ENCODE assay signal across 8 cellular contexts in the genomic region with DNA sequence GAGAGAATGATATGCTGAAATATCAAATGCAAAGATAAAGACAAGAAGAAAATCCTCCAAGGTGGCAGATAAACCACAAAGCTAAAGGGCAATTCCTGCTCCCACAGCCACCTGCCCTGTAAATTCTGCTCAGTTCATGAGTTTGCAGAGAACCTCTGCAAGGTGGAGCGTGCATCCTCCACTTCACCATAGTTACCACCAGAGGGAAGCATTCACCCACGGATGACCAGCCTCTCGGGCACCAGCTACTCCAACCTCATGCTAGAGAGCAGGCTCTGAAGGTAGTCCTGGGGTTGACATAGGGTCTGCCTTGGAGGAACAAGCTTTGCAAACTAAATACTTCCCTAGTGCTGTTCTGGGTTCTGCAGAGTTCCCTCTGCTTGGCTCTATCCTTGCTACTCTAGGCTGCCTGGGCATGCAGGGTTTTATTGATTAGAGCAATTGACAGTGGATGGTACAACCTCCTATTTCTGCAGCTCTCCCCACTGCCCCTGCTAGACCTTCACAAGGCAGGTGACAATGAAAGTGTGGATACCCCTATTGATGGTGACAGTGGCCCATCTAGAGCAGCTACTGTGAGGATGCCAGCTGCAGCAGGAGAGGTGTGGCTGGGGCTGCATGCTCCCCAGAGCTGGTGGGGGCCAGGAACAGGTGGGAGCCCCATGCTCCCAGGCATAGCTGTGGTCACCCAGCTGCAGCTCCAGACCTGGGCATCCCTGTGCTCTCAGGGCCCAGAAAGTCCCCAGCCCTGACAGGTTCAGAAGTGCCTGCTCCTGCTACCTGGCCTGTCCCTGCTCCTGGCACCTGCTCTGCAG. TPM values are rescaled to one million over a fixed set of nuclear protein-coding genes. Genes with fewer than 3 reads are reported as not detected.
DNase-seq lines count a peak whose midpoint lies in the region; ATAC-seq and TF ChIP-seq lines count a peak whose summit lies in the region.

No MANE protein-coding gene starts in this region.

- peaks cover 11% of the 10 kb centered on the region for H3K27me3 Mint-ChIP-seq in T-helper 17 cell

- no peaks in the 10 kb centered on the region for H3K9me3 ChIP-seq in T-helper 17 cell (ENCODE audit: control insufficient read depth, low read length, poor library complexity, severe bottlenecking)

- H3K36me3 Mint-ChIP-seq in T-helper 17 cell (ENCODE audit: low read depth) = no peaks in the 10 kb centered on the region

- H3K4me1 Mint-ChIP-seq in T-helper 17 cell = no peaks in the 10 kb centered on the region

- peak; percentile 83 for ATAC-seq in GM19397 (IDR thresholded peaks at IDR 0.05; ENCODE audit: unreplicated experiment)
- ATAC-seq in T-helper 17 cell = peak; percentile 95
- ATAC-seq in GM21360 (IDR thresholded peaks at IDR 0.05; ENCODE audit: unreplicated experiment) = no peak

- DNase-seq in Caki2 (ENCODE audit: low read depth) = peak; percentile 59
- peak; percentile 4 for DNase-seq in KG1 (lab: John Stamatoyannopoulos, UW)
- DNase-seq in T-helper 17 cell = peak in 2 of 3 donors; percentile 31 to 52
- peak; percentile 34 for DNase-seq in astrocyte of the spinal cord (ENCODE audit: low read depth, low spot score)
- peak in 46 of 51 donors; percentile 5 to 80 (median 38) for DNase-seq in hypothalamus (lab: John Stamatoyannopoulos, UW)
- peak; percentile 7 for DNase-seq in smooth muscle cell of the brain vasculature (ENCODE audit: low read depth, low spot score)

- H3K4me3 Mint-ChIP-seq in T-helper 17 cell = no peak overlapping the region

- peak; percentile 66 for TF ChIP-seq CTCF in astrocyte of the spinal cord (IDR thresholded peaks at IDR 0.05; ENCODE audit: low read depth, low read length)

- H3K4me3 ChIP-seq in astrocyte of the spinal cord (ENCODE audit: low read depth, low read length) = no peak overlapping the region

- in situ Hi-C loops in Caki2 (cut with HindIII; ENCODE audit: low pct_unique_long_range_greater_than_20kb, low sequenced_read_pairs) = no loop called here
- in situ Hi-C loops in astrocyte of the spinal cord (cut with HindIII; ENCODE audit: low sequenced_read_pairs) = no loop called here

- H3K27ac Mint-ChIP-seq in T-helper 17 cell = no peak overlapping the region

RNA-seq across cellular contexts. Expression of a gene that starts 51.1 kb away (rescaled TPM):
- not detected in 2 replicates for total RNA-seq in Caki2 (2014; rRNA removed; shearing (Covaris generic); ENCODE audit: low replicate concordance)
- not detected for total RNA-seq in T-helper 17 cell

RNA-seq across cellular contexts. Expression of a gene that starts 58.0 kb away (rescaled TPM):
- not detected in 2 replicates for total RNA-seq in Caki2 (2014; rRNA removed; shearing (Covaris generic); ENCODE audit: low replicate concordance)
- total RNA-seq in T-helper 17 cell = not detected

Comparison
In these comparisons a context has a peak if more than half of its experiments do, and no peak if none do; other contexts are left out.
1. DNase-seq: peak in every context shown above with its lines; median percentile 59 in Caki2; 42 in T-helper 17 cell; 38 in hypothalamus; 34 in astrocyte of the spinal cord; 7 in smooth muscle cell of the brain vasculature; 4 in KG1.